Comparison of ENCODE assay signal across 11 cellular contexts in genomic region chr13:114066956-114067355, GRCh38.
DNase-seq lines count a peak whose midpoint lies in the region; ATAC-seq and TF ChIP-seq lines count a peak whose summit lies in the region.
"Had no signal": no experiment of that assay in that cellular context is flagged by ENCODE, and none has a peak within 500 bp of the region (broad histone marks: within the 10 kb centered on the region; RNA-seq: fewer than 3 reads in every experiment).

No MANE protein-coding gene starts in this region.

- no peaks in the 10 kb centered on the region for H3K9me3 Mint-ChIP-seq in activated T-helper 17 cell treated with anti-CD3 and anti-CD28 coated beads, Interleukin-2, amount 50 U/mL, for 72 hours
- peaks cover 0 to 4% (median 0%) of the 10 kb centered on the region in 7 donors for H3K9me3 Mint-ChIP-seq in naive B cell

- peak overlapping the region; percentile 90 for H3K4me3 Mint-ChIP-seq in activated T-helper 17 cell treated with anti-CD3 and anti-CD28 coated beads, Interleukin-2, amount 50 U/mL, for 72 hours
- peak overlapping the region; percentile 61 to 94 (median 88) for H3K4me3 Mint-ChIP-seq in naive B cell

- no peak overlapping the region for H2AFZ ChIP-seq in ACC112 (ENCODE audit: low read length, unreplicated experiment)

- peaks cover 52% of the 10 kb centered on the region for H3K79me2 ChIP-seq in ACC112 (ENCODE audit: control insufficient read depth, insufficient read depth, low read length, unreplicated experiment)

- peaks cover 9% of the 10 kb centered on the region; the same call in 1 of the 2 replicates for H3K36me3 ChIP-seq in ACC112 (ENCODE audit: insufficient read depth, low read length)
- H3K36me3 ChIP-seq: HAP-1 had no signal

- DNase-seq in naive B cell (no peak), DMS153 (lab: John Stamatoyannopoulos, UW) (no peak), NCI-H2107 treated with DMSO at 0.1 percent for 48 hours (lab: John Stamatoyannopoulos, UW; ENCODE audit: unreplicated experiment) (no peak), foreskin fibroblast (no peak), GM13976 (ENCODE audit: low spot score) (no peak)
- DNase-seq: DMS79 treated with DMSO at 0.1 percent for 48 hours, NCI-H446 had no signal

- peak overlapping the region; percentile 98 for H3K27ac ChIP-seq in ACC112 (ENCODE audit: low read depth, low read length)

- in situ Hi-C loops in GM13976 (cut with MboI; ENCODE audit: low sequenced_read_pairs, unreplicated experiment): no loop called here

- H3K4me3 ChIP-seq in ACC112 (ENCODE audit: low read depth, low read length): peak overlapping the region; percentile 46; the same call in 1 of the 2 replicates
- H3K4me3 ChIP-seq in foreskin fibroblast (ENCODE audit: low read depth in 1 of 2, low read length in 2 of 2): no peak overlapping the region
- H3K4me3 ChIP-seq: HAP-1 had no signal

- H3K27me3 Mint-ChIP-seq in activated T-helper 17 cell treated with anti-CD3 and anti-CD28 coated beads, Interleukin-2, amount 50 U/mL, for 72 hours: no peaks in the 10 kb centered on the region
- no peaks in the 10 kb centered on the region for H3K27me3 Mint-ChIP-seq in naive B cell

- peaks cover 47% of the 10 kb centered on the region for H3K4me1 Mint-ChIP-seq in activated T-helper 17 cell treated with anti-CD3 and anti-CD28 coated beads, Interleukin-2, amount 50 U/mL, for 72 hours
- H3K4me1 Mint-ChIP-seq in naive B cell: peaks cover 52 to 64% (median 58%) of the 10 kb centered on the region in 3 donors

- peaks cover 60% of the 10 kb centered on the region for H3K4me1 ChIP-seq in ACC112 (ENCODE audit: control insufficient read depth, insufficient read depth, low read length, unreplicated experiment)

- ATAC-seq in GM21723 (IDR thresholded peaks at IDR 0.05; ENCODE audit: unreplicated experiment) (peak; percentile 1), naive B cell (ENCODE audit: low read depth in 2 of 2) (no peak)
- ATAC-seq in activated T-helper 17 cell treated with anti-CD3 and anti-CD28 coated beads, Interleukin-2, amount 50 U/mL, for 72 hours (replicated peaks): no peak

- H3K27me3 ChIP-seq in ACC112 (ENCODE audit: insufficient read depth, low read length): no peaks in the 10 kb centered on the region

- peak overlapping the region; percentile 97 for H3K27ac Mint-ChIP-seq in activated T-helper 17 cell treated with anti-CD3 and anti-CD28 coated beads, Interleukin-2, amount 50 U/mL, for 72 hours
- H3K27ac Mint-ChIP-seq in naive B cell: peak overlapping the region; percentile 47 to 96 (median 88)

- TF ChIP-seq CTCF in foreskin fibroblast (IDR thresholded peaks at IDR 0.05; ENCODE audit: low read depth, low read length) (no peak), GM13976 (IDR thresholded peaks at IDR 0.05; ENCODE audit: borderline replicate concordance, control extremely low read depth, extremely low read depth, insufficient read depth, missing control alignments) (no peak)

- H3K36me3 Mint-ChIP-seq in activated T-helper 17 cell treated with anti-CD3 and anti-CD28 coated beads, Interleukin-2, amount 50 U/mL, for 72 hours (ENCODE audit: low read depth): peaks cover 57% of the 10 kb centered on the region
- H3K36me3 Mint-ChIP-seq in naive B cell: peaks cover 3 to 11% of the 10 kb centered on the region in 2 donors
